In genomic region chr1:63701187-63701586, GRCh38 we compare ENCODE assay signal across 17 cellular contexts.
A peak's percentile ranks its signal among the peaks of the same experiment; 100 is the strongest.
DNase-seq lines count a peak whose midpoint lies in the region; ATAC-seq, FAIRE-seq and TF ChIP-seq lines count a peak whose summit lies in the region.
"Had no signal": no experiment of that assay in that cellular context is flagged by ENCODE, and none has a peak within 500 bp of the region (broad histone marks: within the 10 kb centered on the region; RNA-seq: fewer than 3 reads in every experiment).

No MANE protein-coding gene starts in this region.

- no peak for TF ChIP-seq RAD21 in HepG2 (CRISPR knock-in tag; IDR thresholded peaks at IDR 0.05)

- no peaks in the 10 kb centered on the region for H3K79me2 ChIP-seq in HepG2 (ENCODE audit: insufficient read depth, low read length)
- no peaks in the 10 kb centered on the region for H3K79me2 ChIP-seq in hepatocyte

- in situ Hi-C loops in HepG2 (cut with HindIII; ENCODE audit: extremely low pct_ligation_motif_present, low pct_unique_long_range_greater_than_20kb) = no loop called here

- ATAC-seq in HepG2 (peak; percentile 16; the same call in 1 of the 3 replicates), right lobe of liver (no peak), HG03571 (IDR thresholded peaks at IDR 0.05; ENCODE audit: unreplicated experiment) (no peak)
- ATAC-seq: stimulated activated naive CD8-positive, alpha-beta T cell treated with anti-CD3 and anti-CD28 coated beads, Interleukin-15, amount 100 ng/mL, for 72 hours had no signal

- intact Hi-C loops in HepG2 (cut with micrococcal nuclease; ENCODE audit: unreplicated experiment) = no loop called here
- intact Hi-C loops in right lobe of liver (cut with DNase I) = no loop called here
- intact Hi-C loops in adrenal gland (cut with DNase I) = no loop called here

- no TSS peak for BruUV-seq in HepG2 (replicated peaks; lab: Mats Ljungman, UMichigan)

- H3K9me2 ChIP-seq in hepatocyte (replicated peaks; ENCODE audit: insufficient read depth) = no peaks in the 10 kb centered on the region

- H3K27ac ChIP-seq in HepG2 (ENCODE audit: extremely low read length, insufficient read depth, low read length) (no peak overlapping the region), right lobe of liver (no peak overlapping the region), hepatocyte (no peak overlapping the region), adrenal gland (no peak overlapping the region)
- H3K27ac ChIP-seq: dorsolateral prefrontal cortex, SJCRH30 had no signal

- CTCF ChIA-PET in HepG2 (lab: Yijun Ruan, JAX; ENCODE audit: low intra/inter-chr PET ratio, low total read pairs) = interaction anchor here (1.2 kb wide), 1 partner anchor 10 kb away, joined by 3 read pairs; no protein-coding TSS in a partner anchor

- H3K27me3 ChIP-seq in HepG2 (ENCODE audit: control insufficient read depth in 1 of 2, insufficient read depth in 2 of 2, low read length in 2 of 2) = no peaks in the 10 kb centered on the region
- H3K27me3 ChIP-seq in right lobe of liver = no peaks in the 10 kb centered on the region
- no peaks in the 10 kb centered on the region for H3K27me3 ChIP-seq in hepatocyte
- no peaks in the 10 kb centered on the region for H3K27me3 ChIP-seq in adrenal gland
- H3K27me3 ChIP-seq: SJCRH30 had no signal

- peak in 1 of 2 experiments; percentile 48; a peak in 1 of 4 replicates for TF ChIP-seq EP300 in HepG2 (IDR thresholded peaks at IDR 0.05; ENCODE audit: low read depth in 2 of 2, low read length in 2 of 2)
- TF ChIP-seq EP300 in HepG2 (CRISPR knock-in tag; IDR thresholded peaks at IDR 0.05; ENCODE audit: borderline replicate concordance) = no peak

- H3K9me3 ChIP-seq in HepG2 (ENCODE audit: low read length) = no peaks in the 10 kb centered on the region
- H3K9me3 ChIP-seq in right lobe of liver = no peaks in the 10 kb centered on the region
- H3K9me3 ChIP-seq in hepatocyte (ENCODE audit: low read depth) = no peaks in the 10 kb centered on the region
- no peaks in the 10 kb centered on the region for H3K9me3 ChIP-seq in adrenal gland (replicated peaks in 1 of 3)
- H3K9me3 ChIP-seq: SJCRH30 had no signal

- TF ChIP-seq POLR2A in HepG2 (IDR thresholded peaks at IDR 0.05; ENCODE audit: insufficient read depth in 1 of 2, low read depth in 2 of 2, low read length in 2 of 2) = no peak
- no peak for TF ChIP-seq POLR2A in right lobe of liver (IDR thresholded peaks at IDR 0.05)
- no peak for TF ChIP-seq POLR2A in adrenal gland (IDR thresholded peaks at IDR 0.05)

- no peak overlapping the region for H3K9ac ChIP-seq in HepG2 (ENCODE audit: insufficient read depth, low read depth, low read length)

- DNase-seq in HepG2 (ENCODE audit: low spot score) (no peak), right lobe of liver (no peak), NCI-H510A (lab: John Stamatoyannopoulos, UW) (peak; percentile 43), hepatocyte (ENCODE audit: low spot score) (peak; percentile 34), ureter (ENCODE audit: low spot score) (peak; percentile 48), adrenal gland (no peak), cerebellar nuclear complex (lab: John Stamatoyannopoulos, UW) (no peak)
- DNase-seq: activated CD4-positive, alpha-beta T cell treated with anti-CD3 and anti-CD28 coated beads for 48 hours; activated naive CD4-positive, alpha-beta T cell treated with anti-CD3 and anti-CD28 coated beads, Interleukin-2, amount 10 ng/mL, durations not matched to agents 7 days and 5 days; activated T-cell treated with anti-CD3 and anti-CD28 coated beads for 4 hours; dorsolateral prefrontal cortex; hypothalamus; NCI-H1694 treated with DMSO at 0.1 percent for 48 hours; SJCRH30; stimulated activated naive CD8-positive, alpha-beta T cell treated with anti-CD3 and anti-CD28 coated beads, Interleukin-15, amount 100 ng/mL, for 72 hours had no signal

- FAIRE-seq in HepG2 (lab: Jason Lieb, UNC) = no peak
- FAIRE-seq: GM19239 had no signal

- no peak overlapping the region for H3K4me3 ChIP-seq in HepG2 (replicated peaks in 1 of 3; ENCODE audit: insufficient read depth in 1 of 3, low read depth in 2 of 3, low read length in 3 of 3)
- no peak overlapping the region for H3K4me3 ChIP-seq in right lobe of liver
- H3K4me3 ChIP-seq in hepatocyte = no peak overlapping the region
- no peak overlapping the region for H3K4me3 ChIP-seq in adrenal gland
- H3K4me3 ChIP-seq: dorsolateral prefrontal cortex, SJCRH30 had no signal

- H3K4me2 ChIP-seq in HepG2 (ENCODE audit: low read depth, low read length) (peak overlapping the region; percentile 38), hepatocyte (no peak overlapping the region)

- peaks cover 63% of the 10 kb centered on the region for H3K4me1 ChIP-seq in HepG2 (ENCODE audit: insufficient read depth, low read length)
- peaks cover 0 to 6% (median 0%) of the 10 kb centered on the region in 4 donors for H3K4me1 ChIP-seq in right lobe of liver
- peaks cover 32% of the 10 kb centered on the region for H3K4me1 ChIP-seq in hepatocyte (ENCODE audit: insufficient read depth)
- no peaks in the 10 kb centered on the region for H3K4me1 ChIP-seq in adrenal gland (replicated peaks in 1 of 2)
- H3K4me1 ChIP-seq: SJCRH30 had no signal

- POLR2A ChIA-PET in HepG2 (lab: Yijun Ruan, JAX) = no interaction called here

- 4% methylated on average over 6 of the region's 6 CpGs for WGBS in HepG2 (ENCODE audit: low lambda C conversion rate)
- 31% methylated on average over 4 of the region's 6 CpGs for WGBS in right lobe of liver (ENCODE audit: insufficient coverage, low coverage, low lambda C conversion rate, missing lambda C conversion rate)
- WGBS in hepatocyte (ENCODE audit: low lambda C conversion rate, missing lambda C conversion rate) = 59% methylated on average over 6 of the region's 6 CpGs
- 81 to 89% (median 84%) methylated on average over 6 of the region's 6 CpGs for WGBS in adrenal gland, 4 donors

- H2AFZ ChIP-seq in HepG2 (ENCODE audit: low read length) (no peak overlapping the region), hepatocyte (no peak overlapping the region)

- no peaks in the 10 kb centered on the region for H4K20me1 ChIP-seq in HepG2 (ENCODE audit: insufficient read depth, low read length)
- no peaks in the 10 kb centered on the region for H4K20me1 ChIP-seq in hepatocyte (ENCODE audit: insufficient read depth, poor library complexity, severe bottlenecking)

- H3K36me3 ChIP-seq in HepG2 (replicated peaks in 1 of 2; ENCODE audit: control insufficient read depth in 1 of 2, insufficient read depth in 2 of 2, low read length in 2 of 2) = no peaks in the 10 kb centered on the region
- H3K36me3 ChIP-seq in right lobe of liver = no peaks in the 10 kb centered on the region
- no peaks in the 10 kb centered on the region for H3K36me3 ChIP-seq in hepatocyte (replicated peaks; ENCODE audit: insufficient read depth, low read depth)
- H3K36me3 ChIP-seq in adrenal gland (replicated peaks in 1 of 2) = no peaks in the 10 kb centered on the region
- H3K36me3 ChIP-seq: SJCRH30 had no signal

- TF ChIP-seq CTCF in HepG2 (CRISPR knock-in tag; IDR thresholded peaks at IDR 0.05) = no peak
- TF ChIP-seq CTCF in right lobe of liver (IDR thresholded peaks at IDR 0.05) = no peak
- TF ChIP-seq CTCF in hepatocyte (IDR thresholded peaks at IDR 0.05; ENCODE audit: poor library complexity) = no peak
- TF ChIP-seq CTCF in adrenal gland (IDR thresholded peaks at IDR 0.05) = no peak

TF ChIP-seq in HepG2, 621 proteins besides CTCF, POLR2A, EP300 and RAD21 (continues in another document):
- TF ChIP-seq, protein P1, sequence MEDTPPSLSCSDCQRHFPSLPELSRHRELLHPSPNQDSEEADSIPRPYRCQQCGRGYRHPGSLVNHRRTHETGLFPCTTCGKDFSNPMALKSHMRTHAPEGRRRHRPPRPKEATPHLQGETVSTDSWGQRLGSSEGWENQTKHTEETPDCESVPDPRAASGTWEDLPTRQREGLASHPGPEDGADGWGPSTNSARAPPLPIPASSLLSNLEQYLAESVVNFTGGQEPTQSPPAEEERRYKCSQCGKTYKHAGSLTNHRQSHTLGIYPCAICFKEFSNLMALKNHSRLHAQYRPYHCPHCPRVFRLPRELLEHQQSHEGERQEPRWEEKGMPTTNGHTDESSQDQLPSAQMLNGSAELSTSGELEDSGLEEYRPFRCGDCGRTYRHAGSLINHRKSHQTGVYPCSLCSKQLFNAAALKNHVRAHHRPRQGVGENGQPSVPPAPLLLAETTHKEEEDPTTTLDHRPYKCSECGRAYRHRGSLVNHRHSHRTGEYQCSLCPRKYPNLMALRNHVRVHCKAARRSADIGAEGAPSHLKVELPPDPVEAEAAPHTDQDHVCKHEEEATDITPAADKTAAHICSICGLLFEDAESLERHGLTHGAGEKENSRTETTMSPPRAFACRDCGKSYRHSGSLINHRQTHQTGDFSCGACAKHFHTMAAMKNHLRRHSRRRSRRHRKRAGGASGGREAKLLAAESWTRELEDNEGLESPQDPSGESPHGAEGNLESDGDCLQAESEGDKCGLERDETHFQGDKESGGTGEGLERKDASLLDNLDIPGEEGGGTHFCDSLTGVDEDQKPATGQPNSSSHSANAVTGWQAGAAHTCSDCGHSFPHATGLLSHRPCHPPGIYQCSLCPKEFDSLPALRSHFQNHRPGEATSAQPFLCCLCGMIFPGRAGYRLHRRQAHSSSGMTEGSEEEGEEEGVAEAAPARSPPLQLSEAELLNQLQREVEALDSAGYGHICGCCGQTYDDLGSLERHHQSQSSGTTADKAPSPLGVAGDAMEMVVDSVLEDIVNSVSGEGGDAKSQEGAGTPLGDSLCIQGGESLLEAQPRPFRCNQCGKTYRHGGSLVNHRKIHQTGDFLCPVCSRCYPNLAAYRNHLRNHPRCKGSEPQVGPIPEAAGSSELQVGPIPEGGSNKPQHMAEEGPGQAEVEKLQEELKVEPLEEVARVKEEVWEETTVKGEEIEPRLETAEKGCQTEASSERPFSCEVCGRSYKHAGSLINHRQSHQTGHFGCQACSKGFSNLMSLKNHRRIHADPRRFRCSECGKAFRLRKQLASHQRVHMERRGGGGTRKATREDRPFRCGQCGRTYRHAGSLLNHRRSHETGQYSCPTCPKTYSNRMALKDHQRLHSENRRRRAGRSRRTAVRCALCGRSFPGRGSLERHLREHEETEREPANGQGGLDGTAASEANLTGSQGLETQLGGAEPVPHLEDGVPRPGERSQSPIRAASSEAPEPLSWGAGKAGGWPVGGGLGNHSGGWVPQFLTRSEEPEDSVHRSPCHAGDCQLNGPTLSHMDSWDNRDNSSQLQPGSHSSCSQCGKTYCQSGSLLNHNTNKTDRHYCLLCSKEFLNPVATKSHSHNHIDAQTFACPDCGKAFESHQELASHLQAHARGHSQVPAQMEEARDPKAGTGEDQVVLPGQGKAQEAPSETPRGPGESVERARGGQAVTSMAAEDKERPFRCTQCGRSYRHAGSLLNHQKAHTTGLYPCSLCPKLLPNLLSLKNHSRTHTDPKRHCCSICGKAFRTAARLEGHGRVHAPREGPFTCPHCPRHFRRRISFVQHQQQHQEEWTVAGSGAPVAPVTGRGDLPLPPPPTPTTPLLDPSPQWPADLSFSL (CRISPR knock-in tag; IDR thresholded peaks at IDR 0.05) = no peak
- TF ChIP-seq RCOR2 (CRISPR knock-in tag; IDR thresholded peaks at IDR 0.05) = no peak
- TF ChIP-seq REPIN1 (CRISPR knock-in tag; IDR thresholded peaks at IDR 0.05; ENCODE audit: borderline replicate concordance, low read depth) = no peak

Comparison
In these comparisons a context has a peak if more than half of its experiments do, and no peak if none do; other contexts are left out.
1. DNase-seq: peak in NCI-H510A (single experiment), hepatocyte (single experiment) and ureter (single experiment); none in HepG2 (single experiment), right lobe of liver (0 of 3), adrenal gland (0 of 7) and cerebellar nuclear complex (0 of 2).